In the genomic region with DNA sequence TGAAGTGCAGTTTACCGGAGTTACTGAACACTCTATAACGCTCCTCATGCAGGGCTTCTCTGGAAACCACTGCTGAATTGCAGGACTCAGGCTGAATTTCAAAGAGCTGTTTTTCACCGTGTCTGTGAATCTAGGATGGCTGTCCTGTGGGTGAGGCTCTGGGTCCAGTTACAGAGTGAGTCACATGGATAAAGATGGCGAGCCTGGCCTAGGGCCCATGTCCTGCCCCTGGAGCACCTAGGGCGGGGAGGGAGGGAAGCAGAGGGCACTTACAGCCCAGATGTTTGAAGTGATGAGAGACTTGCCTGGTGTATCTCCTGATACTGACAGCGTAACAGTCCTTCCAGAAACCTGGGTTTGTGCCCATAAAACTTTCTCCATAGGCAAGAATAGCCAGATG, we compare ENCODE assay signal across 13 cellular contexts.
"Had no signal": no experiment of that assay in that cellular context is flagged by ENCODE, and none has a peak within 500 bp of the region (broad histone marks: within the 10 kb centered on the region; RNA-seq: fewer than 3 reads in every experiment).

No MANE protein-coding gene starts in this region.

- H3K36me3 ChIP-seq: colonic mucosa, esophagus squamous epithelium, gastroesophageal sphincter, left lung, ovary, right lobe of liver had no signal

- H3K27ac Mint-ChIP-seq: naive thymus-derived CD4-positive, alpha-beta T cell; progenitor cell of endocrine pancreas; stimulated activated naive B cell treated with anti-CD40 and anti-IgM and Interleukin-4, amounts not matched to agents 10 μg/mL and 1 μg/mL and 100 μg/mL, for 72 hours; stimulated activated naive CD8-positive, alpha-beta T cell treated with anti-CD3 and anti-CD28 coated beads, Interleukin-15, amount 100 ng/mL, for 72 hours had no signal

- H3K27me3 Mint-ChIP-seq: progenitor cell of endocrine pancreas; stimulated activated naive CD8-positive, alpha-beta T cell treated with anti-CD3 and anti-CD28 coated beads, Interleukin-15, amount 100 ng/mL, for 72 hours had no signal

- H3K4me3 Mint-ChIP-seq: naive thymus-derived CD4-positive, alpha-beta T cell; stimulated activated naive B cell treated with anti-CD40 and anti-IgM and Interleukin-4, amounts not matched to agents 10 μg/mL and 1 μg/mL and 100 μg/mL, for 72 hours; stimulated activated naive CD8-positive, alpha-beta T cell treated with anti-CD3 and anti-CD28 coated beads, Interleukin-15, amount 100 ng/mL, for 72 hours had no signal

- H3K9me3 Mint-ChIP-seq: naive thymus-derived CD4-positive, alpha-beta T cell; stimulated activated naive B cell treated with anti-CD40 and anti-IgM and Interleukin-4, amounts not matched to agents 10 μg/mL and 1 μg/mL and 100 μg/mL, for 72 hours; stimulated activated naive CD8-positive, alpha-beta T cell treated with anti-CD3 and anti-CD28 coated beads, Interleukin-15, amount 100 ng/mL, for 72 hours had no signal

- H3K4me1 ChIP-seq: colonic mucosa, left lung, right lobe of liver had no signal

- H3K4me1 Mint-ChIP-seq: stimulated activated naive B cell treated with anti-CD40 and anti-IgM and Interleukin-4, amounts not matched to agents 10 μg/mL and 1 μg/mL and 100 μg/mL, for 72 hours; stimulated activated naive CD8-positive, alpha-beta T cell treated with anti-CD3 and anti-CD28 coated beads, Interleukin-15, amount 100 ng/mL, for 72 hours had no signal

- H3K9me3 ChIP-seq: colonic mucosa, esophagus squamous epithelium, gastroesophageal sphincter, left lung, ovary, right lobe of liver had no signal

- H3K4me3 ChIP-seq: colonic mucosa, esophagus squamous epithelium, gastroesophageal sphincter, left lung, lung, ovary, right lobe of liver, skin epidermis had no signal

- H3K36me3 Mint-ChIP-seq: naive thymus-derived CD4-positive, alpha-beta T cell; stimulated activated naive B cell treated with anti-CD40 and anti-IgM and Interleukin-4, amounts not matched to agents 10 μg/mL and 1 μg/mL and 100 μg/mL, for 72 hours had no signal

- ATAC-seq: gastroesophageal sphincter had no signal

- H3K27ac ChIP-seq: colonic mucosa, esophagus squamous epithelium, gastroesophageal sphincter, left lung, ovary, right lobe of liver, skin epidermis had no signal

- DNase-seq: dermis blood vessel endothelial cell, esophagus squamous epithelium had no signal

- H3K27me3 ChIP-seq: colonic mucosa, esophagus squamous epithelium, gastroesophageal sphincter, left lung, ovary, right lobe of liver had no signal
